ENCODE assay signal across 18 cellular contexts in the genomic region with DNA sequence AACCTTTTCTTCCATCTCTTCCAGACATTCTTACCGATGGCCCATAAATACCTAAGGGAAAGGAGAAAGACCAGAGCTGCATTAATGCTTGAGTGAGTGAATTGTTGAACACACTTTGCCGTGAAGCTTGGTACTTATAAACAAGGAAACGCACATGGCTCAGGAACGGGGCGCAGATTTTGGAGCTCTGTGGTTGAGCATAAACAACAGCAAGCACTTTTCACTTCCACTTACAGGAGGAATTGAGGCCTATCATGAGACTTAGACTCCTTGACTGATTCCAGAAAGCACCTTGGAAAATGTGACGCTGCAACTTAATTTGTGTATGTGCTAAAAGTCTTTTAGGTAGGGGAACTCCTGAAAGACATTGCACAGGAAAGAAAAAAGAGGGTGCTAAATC.
DNase-seq lines count a peak whose midpoint lies in the region; ATAC-seq, FAIRE-seq and TF ChIP-seq lines count a peak whose summit lies in the region.
"Had no signal": no experiment of that assay in that cellular context is flagged by ENCODE, and none has a peak within 500 bp of the region (broad histone marks: within the 10 kb centered on the region; RNA-seq: fewer than 3 reads in every experiment).

No MANE protein-coding gene starts in this region.

- DNase-seq in bronchial epithelial cell (ENCODE audit: low read depth) (no peak), anterior cingulate cortex (lab: John Stamatoyannopoulos, UW) (no peak), upper lobe of right lung (no peak), NCI-H2171 (lab: John Stamatoyannopoulos, UW) (no peak)
- DNase-seq: ACHN; Caco-2; CD4-positive, alpha-beta T cell; GDM1; H9 had no signal

- no peak overlapping the region for H3K27ac ChIP-seq in upper lobe of right lung
- H3K27ac ChIP-seq: C4-2B, HL-60, KMS-11 had no signal

- TF ChIP-seq CTCF in bronchial epithelial cell (IDR thresholded peaks at IDR 0.05; ENCODE audit: insufficient read depth, low read length, severe bottlenecking) = no peak
- TF ChIP-seq CTCF in upper lobe of right lung (IDR thresholded peaks at IDR 0.05) = no peak

- peaks cover 6% of the 10 kb centered on the region for H3K4me1 ChIP-seq in upper lobe of right lung
- H3K4me1 ChIP-seq: Caco-2 had no signal

- ATAC-seq in GM19372 (IDR thresholded peaks at IDR 0.05; ENCODE audit: low read depth, unreplicated experiment) (peak; percentile 69), HG02759 (IDR thresholded peaks at IDR 0.05; ENCODE audit: unreplicated experiment) (peak; percentile 48), upper lobe of right lung (no peak), GM18502 (IDR thresholded peaks at IDR 0.05; ENCODE audit: poor library complexity, unreplicated experiment) (no peak)

- intact Hi-C loops in upper lobe of right lung (cut with DNase I) = no loop called here

- H3K4me3 ChIP-seq in bronchial epithelial cell (ENCODE audit: low read depth, low read length) (no peak overlapping the region), upper lobe of right lung (no peak overlapping the region)

- no peaks in the 10 kb centered on the region for H3K9me3 ChIP-seq in upper lobe of right lung
- H3K9me3 ChIP-seq: Caco-2 had no signal

- peak; percentile 72 for FAIRE-seq in bronchial epithelial cell (lab: Jason Lieb, UNC)
- FAIRE-seq: A204.1, GM12892, H1 had no signal

- H3K36me3 ChIP-seq in bronchial epithelial cell (ENCODE audit: control insufficient read depth, insufficient read depth, low read length) (no peaks in the 10 kb centered on the region), upper lobe of right lung (no peaks in the 10 kb centered on the region)

- H3K27me3 ChIP-seq in bronchial epithelial cell (ENCODE audit: control insufficient read depth, insufficient read depth, low read length) (no peaks in the 10 kb centered on the region), upper lobe of right lung (no peaks in the 10 kb centered on the region)

Comparison
In these comparisons a context has a peak if more than half of its experiments do, and no peak if none do; other contexts are left out.
1. ATAC-seq: peak in GM19372 (single experiment) and HG02759 (single experiment); none in upper lobe of right lung (single experiment) and GM18502 (single experiment).